ENCODE assay signal across 8 cellular contexts in the genomic region with DNA sequence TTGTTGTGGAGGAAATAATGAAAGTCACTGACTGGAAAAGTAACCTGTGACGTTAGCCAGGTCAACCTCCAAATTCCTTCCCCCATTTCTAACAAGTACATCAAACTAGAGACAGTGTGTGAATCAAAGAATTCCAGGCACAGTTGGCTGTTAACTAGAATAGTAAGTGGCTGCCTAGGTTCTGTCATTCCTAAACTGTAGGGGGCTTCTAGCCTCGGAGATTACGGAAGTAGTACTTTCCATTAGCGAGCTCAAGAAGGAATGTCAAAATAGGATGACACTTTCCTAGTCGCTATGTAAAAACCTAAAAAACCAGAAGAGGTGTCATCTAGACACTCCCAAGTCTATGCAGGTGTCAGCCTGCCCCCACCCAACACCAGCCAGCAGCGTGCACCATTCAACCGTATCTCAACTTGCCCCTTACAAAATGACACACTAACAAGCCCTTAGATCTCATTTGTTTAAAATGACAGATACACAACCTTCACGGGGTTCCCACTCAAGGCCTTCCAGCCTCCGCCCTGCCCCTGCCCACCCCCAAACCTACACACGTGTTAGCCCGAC. TPM values are rescaled to one million over a fixed set of nuclear protein-coding genes. Genes with fewer than 3 reads are reported as not detected.
DNase-seq lines count a peak whose midpoint lies in the region; ATAC-seq and TF ChIP-seq lines count a peak whose summit lies in the region.

No MANE protein-coding gene starts in this region.

- H3F3A ChIP-seq in neural progenitor cell (ENCODE audit: low read depth), result peaks cover 18% of the 10 kb centered on the region

- peak overlapping the region; percentile 96 for H2AFZ ChIP-seq in neural progenitor cell (replicated peaks)

- H3K27ac Mint-ChIP-seq in T-helper 2 cell treated with Interferon-gamma antibody and Interleukin-4, amounts not matched to agents 5 μg/mL and 100 μg/mL, for 36 hours, result peak overlapping the region; percentile 98
- H3K27ac Mint-ChIP-seq in neural progenitor cell, result peak overlapping the region; percentile 98

- H4K20me1 ChIP-seq in neural progenitor cell (ENCODE audit: low read depth), result peaks cover 13% of the 10 kb centered on the region

- H3K79me2 ChIP-seq in neural progenitor cell (ENCODE audit: low read depth), result peaks cover 64% of the 10 kb centered on the region

- H3K9me3 Mint-ChIP-seq in T-helper 2 cell treated with Interferon-gamma antibody and Interleukin-4, amounts not matched to agents 5 μg/mL and 100 μg/mL, for 36 hours, result no peaks in the 10 kb centered on the region
- no peaks in the 10 kb centered on the region for H3K9me3 Mint-ChIP-seq in neural progenitor cell

- H3K9ac ChIP-seq in SK-N-MC (ENCODE audit: insufficient read length), result peak overlapping the region; percentile 99
- H3K9ac ChIP-seq in neural progenitor cell, result peak overlapping the region; percentile 97

- H3K36me3 Mint-ChIP-seq in T-helper 2 cell treated with Interferon-gamma antibody and Interleukin-4, amounts not matched to agents 5 μg/mL and 100 μg/mL, for 36 hours (ENCODE audit: low read depth), result peaks cover 17% of the 10 kb centered on the region
- H3K36me3 Mint-ChIP-seq in neural progenitor cell, result peaks cover 2% of the 10 kb centered on the region

- no peaks in the 10 kb centered on the region for H3K27me3 ChIP-seq in neural progenitor cell

- peaks cover 13% of the 10 kb centered on the region for H3K4me1 Mint-ChIP-seq in T-helper 2 cell treated with Interferon-gamma antibody and Interleukin-4, amounts not matched to agents 5 μg/mL and 100 μg/mL, for 36 hours (ENCODE audit: low read depth)
- H3K4me1 Mint-ChIP-seq in neural progenitor cell, result peaks cover 13% of the 10 kb centered on the region

- TF ChIP-seq CTCF in neural progenitor cell (IDR thresholded peaks at IDR 0.05), result peak; percentile 31

- H3K4me1 ChIP-seq in neural progenitor cell, result peaks cover 9% of the 10 kb centered on the region

- H3K36me3 ChIP-seq in SK-N-MC (ENCODE audit: insufficient read depth, low read length) (peaks cover 17% of the 10 kb centered on the region), neural progenitor cell (no peaks in the 10 kb centered on the region)

- peak overlapping the region; percentile 95 for H3K4me3 Mint-ChIP-seq in T-helper 2 cell treated with Interferon-gamma antibody and Interleukin-4, amounts not matched to agents 5 μg/mL and 100 μg/mL, for 36 hours
- H3K4me3 Mint-ChIP-seq in neural progenitor cell, result peak overlapping the region; percentile 95

- peak overlapping the region; percentile 99 for H3K27ac ChIP-seq in SK-N-MC
- H3K27ac ChIP-seq in neural progenitor cell, result peak overlapping the region; percentile 98

- H3K9me3 ChIP-seq in SK-N-MC (ENCODE audit: low read depth, low read length) (no peaks in the 10 kb centered on the region), neural progenitor cell (ENCODE audit: low read depth) (no peaks in the 10 kb centered on the region)

- H3K4me2 ChIP-seq in neural progenitor cell, result peak overlapping the region; percentile 93

- no peak for DNase-seq in T-helper 2 cell treated with Interferon-gamma antibody and Interleukin-4, amounts not matched to agents 5 μg/mL and 100 μg/mL, for 36 hours (ENCODE audit: low spot score)
- DNase-seq in T-helper 2 cell, result no peak
- peak; percentile 14 for DNase-seq in SK-N-MC (ENCODE audit: low read depth, low spot score)
- DNase-seq in neural progenitor cell (ENCODE audit: low spot score), result peak; percentile 80
- DNase-seq in 8988T, result no peak
- no peak for DNase-seq in midbrain (lab: John Stamatoyannopoulos, UW)

- peak; percentile 21 for ATAC-seq in HG03108 (IDR thresholded peaks at IDR 0.05; ENCODE audit: unreplicated experiment)
- ATAC-seq in esophagus mucosa, result peak; percentile 59

- H3K4me3 ChIP-seq in SK-N-MC, result peak overlapping the region; percentile 99
- peak overlapping the region; percentile 97 for H3K4me3 ChIP-seq in neural progenitor cell

- H3K27me3 Mint-ChIP-seq in T-helper 2 cell treated with Interferon-gamma antibody and Interleukin-4, amounts not matched to agents 5 μg/mL and 100 μg/mL, for 36 hours (ENCODE audit: low read depth), result no peaks in the 10 kb centered on the region
- H3K27me3 Mint-ChIP-seq in neural progenitor cell (ENCODE audit: insufficient read depth, low read depth), result peaks cover 4% of the 10 kb centered on the region

RNA-seq across cellular contexts. Expression of a gene that starts 0.9 kb away (rescaled TPM):
- total RNA-seq in esophagus mucosa (20.6 TPM), neural progenitor cell (ENCODE audit: low replicate concordance) (14.8 and 25.4 TPM in 2 replicates)

Comparison
In these comparisons a context has a peak if more than half of its experiments do, and no peak if none do; other contexts are left out.
1. DNase-seq: peak in SK-N-MC (single experiment) and neural progenitor cell (single experiment); none in T-helper 2 cell treated with Interferon-gamma antibody and Interleukin-4, amounts not matched to agents 5 μg/mL and 100 μg/mL, for 36 hours (single experiment), T-helper 2 cell (0 of 5), 8988T (single experiment) and midbrain (single experiment).